ENCODE assay signal across 11 cellular contexts in the genomic region with DNA sequence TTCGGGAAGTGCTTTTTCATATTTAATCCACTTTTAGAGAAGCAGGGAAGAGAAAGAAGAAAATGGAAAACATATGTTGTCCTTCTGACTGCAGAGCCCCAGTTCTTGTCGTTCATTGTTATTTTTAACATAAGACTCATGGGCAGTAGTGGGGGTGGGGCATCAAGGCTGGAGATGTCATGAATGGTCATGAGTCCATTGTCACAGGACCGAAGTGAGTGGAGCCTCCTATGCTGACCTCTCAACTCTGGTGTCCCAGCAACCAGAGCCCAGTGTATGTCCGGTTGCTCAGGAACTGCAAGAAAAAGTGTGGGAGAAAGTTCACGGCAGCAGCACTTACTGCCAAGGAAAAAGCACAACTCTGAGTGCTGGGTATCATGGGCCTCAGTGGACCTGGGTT.
A peak's percentile ranks its signal among the peaks of the same experiment; 100 is the strongest.
DNase-seq lines count a peak whose midpoint lies in the region; ATAC-seq, FAIRE-seq and TF ChIP-seq lines count a peak whose summit lies in the region.
"Had no signal": no experiment of that assay in that cellular context is flagged by ENCODE, and none has a peak within 500 bp of the region (broad histone marks: within the 10 kb centered on the region; RNA-seq: fewer than 3 reads in every experiment).

No MANE protein-coding gene starts in this region.

- in situ Hi-C loops in K562 (cut with MboI) = no loop called here

- peaks cover 0 to 7% of the 10 kb centered on the region in 2 experiments; a peak in 2 of 5 replicates for H3K4me1 ChIP-seq in K562 (replicated peaks in 1 of 2; ENCODE audit: control insufficient read depth in 2 of 2, insufficient read depth in 2 of 2, low read length in 2 of 2)
- H3K4me1 ChIP-seq in pancreas = peaks cover 19 to 38% (median 26%) of the 10 kb centered on the region in 3 donors
- peaks cover 0 to 48% (median 4%) of the 10 kb centered on the region in 6 donors for H3K4me1 ChIP-seq in spleen

- TF ChIP-seq CTCF in AG04450 (IDR thresholded peaks at IDR 0.05; ENCODE audit: low read depth, low read length) (no peak), K562 (IDR thresholded peaks at IDR 0.05 in 2 of 3, conservative IDR thresholded peaks at IDR 0.05 in 1 of 3; ENCODE audit: insufficient read depth in 2 of 3, low read depth in 1 of 3, low read length in 3 of 3) (no peak), pancreas (IDR thresholded peaks at IDR 0.05) (no peak), spleen (IDR thresholded peaks at IDR 0.05 in 8 of 11, conservative IDR thresholded peaks at IDR 0.05 in 3 of 11) (no peak)

- CTCF ChIA-PET in AG04450 (lab: Charles Lee) = no interaction called here
- CTCF ChIA-PET in K562 (lab: Yijun Ruan, JAX; ENCODE audit: low intra/inter-chr PET ratio) = no interaction called here

- intact Hi-C loops in K562 (cut with micrococcal nuclease) = no loop called here
- intact Hi-C loops in left cardiac atrium (cut with DNase I) = no loop called here
- intact Hi-C loops in pancreas (cut with DNase I) = loop anchor here in 1 of 3 donors (10.0 kb wide), 2 partner anchors 56 to 104 kb away; no protein-coding TSS in a partner anchor
- intact Hi-C loops in spleen (cut with DNase I; ENCODE audit: low total_unique reads) = no loop called here

- WGBS in K562 (ENCODE audit: insufficient coverage, low coverage, missing lambda C conversion rate) = 8% methylated on average over 5 of the region's 5 CpGs
- 39 to 47% methylated on average over 5 of the region's 5 CpGs for WGBS in pancreas, 2 donors
- WGBS in spleen, 5 donors = 63 to 69% (median 64%) methylated on average over 5 of the region's 5 CpGs

- no peak for FAIRE-seq in K562 (lab: Jason Lieb, UNC)
- FAIRE-seq in pancreas (lab: Jason Lieb, UNC) = no peak
- FAIRE-seq: H1, small intestine had no signal

- H2AFZ ChIP-seq in K562 (ENCODE audit: low read depth, low read length) = no peak overlapping the region

- POLR2A ChIA-PET in AG04450 (lab: Yijun Ruan, JAX) = no interaction called here
- POLR2A ChIA-PET in K562 (lab: Yijun Ruan, JAX) = no interaction called here

- no peaks in the 10 kb centered on the region; the same call in 1 of the 2 replicates for H4K20me1 ChIP-seq in K562 (replicated peaks; ENCODE audit: control insufficient read depth, insufficient read depth, low read length)

- H3K4me3 ChIP-seq in AG04450 (ENCODE audit: low read depth, low read length) (no peak overlapping the region), K562 (no peak overlapping the region), pancreas (no peak overlapping the region), spleen (no peak overlapping the region)

- H3K79me2 ChIP-seq in K562 (ENCODE audit: control insufficient read depth, insufficient read depth, low read length) = no peaks in the 10 kb centered on the region

- H3K27ac ChIP-seq in AG04450 (ENCODE audit: low read depth, low read length) = peak overlapping the region; percentile 47
- no peak overlapping the region for H3K27ac ChIP-seq in K562 (ENCODE audit: extremely low read depth, low read depth, low read length)
- peak overlapping the region; percentile 3 to 96 (median 62) for H3K27ac ChIP-seq in pancreas
- peak overlapping the region in 3 of 8 donors; percentile 56 to 66 (median 65) for H3K27ac ChIP-seq in spleen

- no peak for TF ChIP-seq EP300 in K562 (IDR thresholded peaks at IDR 0.05; ENCODE audit: low read length)

- no peak overlapping the region for H3K4me2 ChIP-seq in K562 (ENCODE audit: insufficient read depth, low read length)

- no TSS peak for BruUV-seq in K562 (replicated peaks; lab: Mats Ljungman, UMichigan)

- no peaks in the 10 kb centered on the region for H3K9me1 ChIP-seq in K562 (ENCODE audit: control insufficient read depth, insufficient read depth, low read length)

- TF ChIP-seq POLR2A in K562 (conservative IDR thresholded peaks at IDR 0.05) (no peak), spleen (IDR thresholded peaks at IDR 0.05) (no peak)

- H3K36me3 ChIP-seq in K562 (ENCODE audit: control insufficient read depth, insufficient read depth, low read length) = no peaks in the 10 kb centered on the region
- no peaks in the 10 kb centered on the region for H3K36me3 ChIP-seq in pancreas
- H3K36me3 ChIP-seq in spleen = no peaks in the 10 kb centered on the region

- ATAC-seq in K562 (no peak), left cardiac atrium (peak; percentile 14 to 51), pancreas (peak in 2 of 4 donors; percentile 4 to 24), GM18498 (IDR thresholded peaks at IDR 0.05; ENCODE audit: unreplicated experiment) (no peak), GM18909 (IDR thresholded peaks at IDR 0.05; ENCODE audit: poor library complexity, unreplicated experiment) (no peak)

- TF ChIP-seq RAD21 in K562 (CRISPR knock-in tag; conservative IDR thresholded peaks at IDR 0.05 in 1 of 2, IDR thresholded peaks at IDR 0.05 in 1 of 2) = no peak

- H3K27me3 ChIP-seq in AG04450 (ENCODE audit: control insufficient read depth, insufficient read depth, low read length) (no peaks in the 10 kb centered on the region), K562 (ENCODE audit: control insufficient read depth in 2 of 2, insufficient read depth in 2 of 2, low read length in 2 of 2) (peaks cover 0 to 13% of the 10 kb centered on the region in 2 experiments; a peak in 2 of 5 replicates), pancreas (no peaks in the 10 kb centered on the region), spleen (replicated peaks in 1 of 7) (no peaks in the 10 kb centered on the region)

- H3K9me3 ChIP-seq in AG04450 (ENCODE audit: control insufficient read depth, insufficient read depth, low read length) (peaks cover 3% of the 10 kb centered on the region; the same call in 1 of the 2 replicates), K562 (replicated peaks; ENCODE audit: control insufficient read depth, insufficient read depth, low read depth, low read length) (no peaks in the 10 kb centered on the region), pancreas (no peaks in the 10 kb centered on the region), spleen (no peaks in the 10 kb centered on the region)

- DNase-seq in AG04450 (ENCODE audit: low read depth, low spot score) = no peak
- DNase-seq in K562 (ENCODE audit: extremely low read depth in 1 of 4, low spot score in 3 of 4) = no peak
- peak; percentile 51 for DNase-seq in left cardiac atrium
- DNase-seq in pancreas = peak in 2 of 6 donors; percentile 45 to 50
- no peak for DNase-seq in activated CD4-positive, alpha-beta T cell treated with anti-CD3 and anti-CD28 coated beads for 1 hour
- DNase-seq in spleen = no peak
- DNase-seq: NCI-H446, small intestine had no signal

- H3K9ac ChIP-seq in K562 (ENCODE audit: insufficient read depth in 1 of 2, low read depth in 2 of 2, low read length in 2 of 2) = no peak overlapping the region

TF ChIP-seq in K562, 482 proteins besides CTCF, POLR2A, EP300 and RAD21 (continues in another document):
- TF ChIP-seq GATAD2B (IDR thresholded peaks at IDR 0.05; ENCODE audit: borderline replicate concordance) (no peak), TAL1 (IDR thresholded peaks at IDR 0.05) (no peak), ZNF444 (CRISPR knock-in tag; IDR thresholded peaks at IDR 0.05) (no peak), ZNF717 (CRISPR knock-in tag; IDR thresholded peaks at IDR 0.05) (no peak), ZNF140 (CRISPR knock-in tag; IDR thresholded peaks at IDR 0.05) (no peak), COPS2 (conservative IDR thresholded peaks at IDR 0.05) (no peak), ASH1L (IDR thresholded peaks at IDR 0.05; ENCODE audit: borderline replicate concordance, low read depth, partially characterized antibody) (no peak), RFX1 (IDR thresholded peaks at IDR 0.05) (peak; percentile 23), NCOA2 (IDR thresholded peaks at IDR 0.05; ENCODE audit: partially characterized antibody in 2 of 2) (no peak), MAFK (IDR thresholded peaks at IDR 0.05; ENCODE audit: low read length) (no peak)
- TF ChIP-seq, protein P1, sequence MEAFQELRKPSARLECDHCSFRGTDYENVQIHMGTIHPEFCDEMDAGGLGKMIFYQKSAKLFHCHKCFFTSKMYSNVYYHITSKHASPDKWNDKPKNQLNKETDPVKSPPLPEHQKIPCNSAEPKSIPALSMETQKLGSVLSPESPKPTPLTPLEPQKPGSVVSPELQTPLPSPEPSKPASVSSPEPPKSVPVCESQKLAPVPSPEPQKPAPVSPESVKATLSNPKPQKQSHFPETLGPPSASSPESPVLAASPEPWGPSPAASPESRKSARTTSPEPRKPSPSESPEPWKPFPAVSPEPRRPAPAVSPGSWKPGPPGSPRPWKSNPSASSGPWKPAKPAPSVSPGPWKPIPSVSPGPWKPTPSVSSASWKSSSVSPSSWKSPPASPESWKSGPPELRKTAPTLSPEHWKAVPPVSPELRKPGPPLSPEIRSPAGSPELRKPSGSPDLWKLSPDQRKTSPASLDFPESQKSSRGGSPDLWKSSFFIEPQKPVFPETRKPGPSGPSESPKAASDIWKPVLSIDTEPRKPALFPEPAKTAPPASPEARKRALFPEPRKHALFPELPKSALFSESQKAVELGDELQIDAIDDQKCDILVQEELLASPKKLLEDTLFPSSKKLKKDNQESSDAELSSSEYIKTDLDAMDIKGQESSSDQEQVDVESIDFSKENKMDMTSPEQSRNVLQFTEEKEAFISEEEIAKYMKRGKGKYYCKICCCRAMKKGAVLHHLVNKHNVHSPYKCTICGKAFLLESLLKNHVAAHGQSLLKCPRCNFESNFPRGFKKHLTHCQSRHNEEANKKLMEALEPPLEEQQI (IDR thresholded peaks at IDR 0.05) = no peak
- TF ChIP-seq, protein P2, sequence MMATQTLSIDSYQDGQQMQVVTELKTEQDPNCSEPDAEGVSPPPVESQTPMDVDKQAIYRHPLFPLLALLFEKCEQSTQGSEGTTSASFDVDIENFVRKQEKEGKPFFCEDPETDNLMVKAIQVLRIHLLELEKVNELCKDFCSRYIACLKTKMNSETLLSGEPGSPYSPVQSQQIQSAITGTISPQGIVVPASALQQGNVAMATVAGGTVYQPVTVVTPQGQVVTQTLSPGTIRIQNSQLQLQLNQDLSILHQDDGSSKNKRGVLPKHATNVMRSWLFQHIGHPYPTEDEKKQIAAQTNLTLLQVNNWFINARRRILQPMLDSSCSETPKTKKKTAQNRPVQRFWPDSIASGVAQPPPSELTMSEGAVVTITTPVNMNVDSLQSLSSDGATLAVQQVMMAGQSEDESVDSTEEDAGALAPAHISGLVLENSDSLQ (IDR thresholded peaks at IDR 0.05) = no peak

Comparison
In these comparisons a context has a peak if more than half of its experiments do, and no peak if none do; other contexts are left out.
1. ATAC-seq: peak in left cardiac atrium (2 of 2); none in K562 (single experiment), GM18498 (single experiment) and GM18909 (single experiment).